In genomic region chr1:193179094-193179493, GRCh38 we compare ENCODE assay signal across 22 cellular contexts. TPM values are rescaled to one million over a fixed set of nuclear protein-coding genes. Genes with fewer than 3 reads are reported as not detected.
"Had no signal": no experiment of that assay in that cellular context is flagged by ENCODE, and none has a peak within 500 bp of the region (broad histone marks: within the 10 kb centered on the region; RNA-seq: fewer than 3 reads in every experiment).

No MANE protein-coding gene starts in this region.

- H3K4me3 ChIP-seq: breast epithelium, neural progenitor cell, prostate gland, right atrium auricular region, upper lobe of left lung had no signal

- H3K4me1 ChIP-seq: breast epithelium, prostate gland had no signal

- H3K27me3 ChIP-seq: breast epithelium, neural progenitor cell, right atrium auricular region, upper lobe of left lung had no signal

- ATAC-seq: activated T-cell treated with anti-CD3 and anti-CD28 coated beads, Interleukin-2, amount 50 U/mL, for 4 hours; esophagus mucosa; SK-N-SH treated with all-trans-retinoic acid at 6 μM for 48 hours had no signal

- DNase-seq: activated CD8-positive, alpha-beta memory T cell treated with anti-CD3 and anti-CD28 coated beads, Interleukin-2, amount 50 U/mL, for 48 hours; activated naive CD4-positive, alpha-beta T cell; activated naive CD8-positive, alpha-beta T cell treated with anti-CD3 and anti-CD28 coated beads for 36 hours; activated T-cell treated with anti-CD3 and anti-CD28 coated beads, Interleukin-2, amount 50 U/mL, for 4 hours; cortex of kidney; effector CD4-positive, alpha-beta T cell; foreskin melanocyte; hypothalamus; mesenchymal stem cell; naive B cell; stimulated activated CD4-positive, alpha-beta T cell treated with anti-CD3 and anti-CD28 coated beads, Interleukin-4, amount 100 ng/mL, for 24 hours; stimulated activated naive CD4-positive, alpha-beta T cell treated with Interleukin-2 at 50 U/mL for 16 hours; upper lobe of left lung had no signal

- H3K36me3 ChIP-seq: breast epithelium, neural progenitor cell, prostate gland, right atrium auricular region had no signal

- H3K27ac Mint-ChIP-seq: activated naive CD8-positive, alpha-beta T cell treated with anti-CD3 and anti-CD28 coated beads for 36 hours; activated T-helper 2 cell treated with anti-CD3 and anti-CD28 coated beads, Interferon-gamma antibody, Interleukin-2, Interleukin-4, amounts not matched to agents 10 μg/mL and 5 μg/mL and 100 μg/mL, durations not matched to agents 14 hours and 24 hours and 36 hours; naive B cell; neural progenitor cell; T-helper 2 cell treated with Interferon-gamma antibody and Interleukin-4, amounts not matched to agents 5 μg/mL and 100 μg/mL, for 36 hours had no signal

- H3K4me1 Mint-ChIP-seq: neural progenitor cell had no signal

- H3K9me3 Mint-ChIP-seq: activated naive CD8-positive, alpha-beta T cell treated with anti-CD3 and anti-CD28 coated beads for 36 hours; activated T-cell treated with anti-CD3 and anti-CD28 coated beads, Interleukin-2, amount 50 U/mL, for 4 hours; activated T-helper 2 cell treated with anti-CD3 and anti-CD28 coated beads, Interferon-gamma antibody, Interleukin-2, Interleukin-4, amounts not matched to agents 10 μg/mL and 5 μg/mL and 100 μg/mL, durations not matched to agents 14 hours and 24 hours and 36 hours; central memory CD8-positive, alpha-beta T cell; naive B cell; neural progenitor cell; T-helper 2 cell treated with Interferon-gamma antibody and Interleukin-4, amounts not matched to agents 5 μg/mL and 100 μg/mL, for 36 hours had no signal

- H3K27ac ChIP-seq: breast epithelium, neural progenitor cell, prostate gland, right atrium auricular region, upper lobe of left lung had no signal

- H3K27me3 Mint-ChIP-seq: activated naive CD8-positive, alpha-beta T cell treated with anti-CD3 and anti-CD28 coated beads for 36 hours; central memory CD8-positive, alpha-beta T cell; naive B cell had no signal

- H3K4me3 Mint-ChIP-seq: activated naive CD8-positive, alpha-beta T cell treated with anti-CD3 and anti-CD28 coated beads for 36 hours; activated T-cell treated with anti-CD3 and anti-CD28 coated beads, Interleukin-2, amount 50 U/mL, for 4 hours; central memory CD8-positive, alpha-beta T cell; naive B cell; neural progenitor cell; T-helper 2 cell treated with Interferon-gamma antibody and Interleukin-4, amounts not matched to agents 5 μg/mL and 100 μg/mL, for 36 hours had no signal

- H3K9me3 ChIP-seq: breast epithelium, prostate gland, right atrium auricular region, upper lobe of left lung had no signal

RNA-seq across cellular contexts. Expression of gene B3GALT2, which starts 7.3 kb away (rescaled TPM):
- total RNA-seq: activated naive CD8-positive, alpha-beta T cell treated with anti-CD3 and anti-CD28 coated beads for 36 hours; activated T-helper 2 cell treated with anti-CD3 and anti-CD28 coated beads, Interferon-gamma antibody, Interleukin-2, Interleukin-4, amounts not matched to agents 10 μg/mL and 5 μg/mL and 100 μg/mL, durations not matched to agents 14 hours and 24 hours and 36 hours had no signal
